In genomic region chr15:82537351-82537908, GRCh38 we compare ENCODE assay signal across 11 cellular contexts. TPM values are rescaled to one million over a fixed set of nuclear protein-coding genes. Genes with fewer than 3 reads are reported as not detected.
DNase-seq lines count a peak whose midpoint lies in the region; TF ChIP-seq lines count a peak whose summit lies in the region.
"Had no signal": no experiment of that assay in that cellular context is flagged by ENCODE, and none has a peak within 500 bp of the region (broad histone marks: within the 10 kb centered on the region; RNA-seq: fewer than 3 reads in every experiment).

No MANE protein-coding gene starts in this region.

- H3K27ac Mint-ChIP-seq in activated naive CD4-positive, alpha-beta T cell treated with anti-CD3 and anti-CD28 coated beads for 36 hours, result peak overlapping the region; percentile 96

- peak overlapping the region; percentile 4 for H3K27ac ChIP-seq in effector memory CD4-positive, alpha-beta T cell (ENCODE audit: insufficient read depth, low read length, poor library complexity, severe bottlenecking)
- peak overlapping the region; percentile 44 for H3K27ac ChIP-seq in smooth muscle cell (ENCODE audit: low read depth)
- H3K27ac ChIP-seq: spleen had no signal

- no peak for DNase-seq in activated naive CD4-positive, alpha-beta T cell treated with anti-CD3 and anti-CD28 coated beads for 36 hours
- no peak for DNase-seq in activated naive CD4-positive, alpha-beta T cell treated with anti-CD3 and anti-CD28 coated beads, Interleukin-2, amount 50 U/mL, for 16 hours
- DNase-seq in NT2/D1 (ENCODE audit: low read depth, low spot score), result no peak
- DNase-seq in effector memory CD4-positive, alpha-beta T cell, result no peak
- no peak for DNase-seq in smooth muscle cell (lab: John Stamatoyannopoulos, UW; ENCODE audit: unreplicated experiment)
- no peak for DNase-seq in retina
- DNase-seq in GM10266 (ENCODE audit: extremely low spot score), result no peak
- no peak for DNase-seq in NCI-H69 (lab: John Stamatoyannopoulos, UW)
- DNase-seq: AML-193, cerebellar nuclear complex, spleen had no signal

- intact Hi-C loops in activated naive CD4-positive, alpha-beta T cell treated with anti-CD3 and anti-CD28 coated beads for 36 hours (cut with micrococcal nuclease), result no loop called here

- no peaks in the 10 kb centered on the region for H3K27me3 ChIP-seq in NT2/D1 (ENCODE audit: insufficient read depth, insufficient read length)
- H3K27me3 ChIP-seq in effector memory CD4-positive, alpha-beta T cell (replicated peaks; ENCODE audit: control insufficient read depth, insufficient read depth, low read length, poor library complexity, severe bottlenecking), result no peaks in the 10 kb centered on the region
- no peaks in the 10 kb centered on the region for H3K27me3 ChIP-seq in smooth muscle cell (ENCODE audit: low read depth)
- H3K27me3 ChIP-seq: spleen had no signal

- peak overlapping the region; percentile 53 for H3K9ac ChIP-seq in NT2/D1 (ENCODE audit: insufficient read length, low read depth)
- H3K9ac ChIP-seq in smooth muscle cell (ENCODE audit: low read depth), result no peak overlapping the region

- no peak for TF ChIP-seq CTCF in smooth muscle cell (IDR thresholded peaks at IDR 0.05; ENCODE audit: borderline replicate concordance, insufficient read depth, poor library complexity, severe bottlenecking)
- no peak for TF ChIP-seq CTCF in GM10266 (IDR thresholded peaks at IDR 0.05; ENCODE audit: control insufficient read depth, insufficient read depth, low read depth, missing control alignments)

- peaks cover 60% of the 10 kb centered on the region for H4K20me1 ChIP-seq in smooth muscle cell (ENCODE audit: low read depth)

- peaks cover 28% of the 10 kb centered on the region for H3F3A ChIP-seq in smooth muscle cell (ENCODE audit: low read depth)

- peaks cover 69% of the 10 kb centered on the region for H3K36me3 Mint-ChIP-seq in activated naive CD4-positive, alpha-beta T cell treated with anti-CD3 and anti-CD28 coated beads for 36 hours (ENCODE audit: low read depth)

- no peaks in the 10 kb centered on the region for H3K27me3 Mint-ChIP-seq in activated naive CD4-positive, alpha-beta T cell treated with anti-CD3 and anti-CD28 coated beads for 36 hours (ENCODE audit: low read depth)

- peaks cover 6% of the 10 kb centered on the region for H3K4me1 ChIP-seq in NT2/D1 (ENCODE audit: insufficient read depth, insufficient read length)
- peaks cover 9% of the 10 kb centered on the region for H3K4me1 ChIP-seq in effector memory CD4-positive, alpha-beta T cell (ENCODE audit: control insufficient read depth, insufficient read depth, low read length, poor library complexity, severe bottlenecking)
- peaks cover 16% of the 10 kb centered on the region for H3K4me1 ChIP-seq in smooth muscle cell (ENCODE audit: low read depth)

- H2AFZ ChIP-seq in smooth muscle cell (ENCODE audit: low read depth), result no peak overlapping the region

- no peak overlapping the region for H3K4me3 ChIP-seq in NT2/D1 (ENCODE audit: insufficient read length, low read depth)
- H3K4me3 ChIP-seq in effector memory CD4-positive, alpha-beta T cell (ENCODE audit: insufficient read depth, low read depth, low read length, poor library complexity, severe bottlenecking), result no peak overlapping the region
- H3K4me3 ChIP-seq in smooth muscle cell, result no peak overlapping the region
- H3K4me3 ChIP-seq: spleen had no signal

- peaks cover 32% of the 10 kb centered on the region for H3K79me2 ChIP-seq in smooth muscle cell (ENCODE audit: low read depth)

- H3K36me3 ChIP-seq in NT2/D1 (ENCODE audit: insufficient read depth, insufficient read length, low read length) (peaks cover 68% of the 10 kb centered on the region), smooth muscle cell (ENCODE audit: low read depth) (peaks cover 16% of the 10 kb centered on the region)
- H3K36me3 ChIP-seq in effector memory CD4-positive, alpha-beta T cell (ENCODE audit: control insufficient read depth, insufficient read depth, low read length), result peaks cover 43% of the 10 kb centered on the region

- H3K4me1 Mint-ChIP-seq in activated naive CD4-positive, alpha-beta T cell treated with anti-CD3 and anti-CD28 coated beads for 36 hours (ENCODE audit: low read depth), result peaks cover 39% of the 10 kb centered on the region

- H3K9me3 ChIP-seq in NT2/D1 (ENCODE audit: insufficient read depth, low read length) (no peaks in the 10 kb centered on the region), smooth muscle cell (replicated peaks; ENCODE audit: low read depth) (no peaks in the 10 kb centered on the region)
- no peaks in the 10 kb centered on the region for H3K9me3 ChIP-seq in effector memory CD4-positive, alpha-beta T cell (ENCODE audit: control insufficient read depth, low read length)

- CTCF ChIA-PET in activated naive CD4-positive, alpha-beta T cell treated with anti-CD3 and anti-CD28 coated beads for 36 hours (lab: Charles Lee), result interaction anchor here (1.4 kb wide), 1 partner anchor 9 kb away, joined by 3 read pairs; no protein-coding TSS in a partner anchor

- H3K4me2 ChIP-seq in smooth muscle cell, result peak overlapping the region; percentile 95

- no peaks in the 10 kb centered on the region for H3K9me3 Mint-ChIP-seq in activated naive CD4-positive, alpha-beta T cell treated with anti-CD3 and anti-CD28 coated beads for 36 hours

- H3K4me3 Mint-ChIP-seq in activated naive CD4-positive, alpha-beta T cell treated with anti-CD3 and anti-CD28 coated beads for 36 hours, result peak overlapping the region; percentile 85

- WGBS in smooth muscle cell (ENCODE audit: low lambda C conversion rate), result 97% methylated on average over 4 of the region's 4 CpGs

RNA-seq across cellular contexts. Expression of gene RPS17, which starts 2.8 kb away (rescaled TPM):
- 1,000 to 10,000 TPM; 3,025 to 3,069 TPM for total RNA-seq in activated naive CD4-positive, alpha-beta T cell treated with anti-CD3 and anti-CD28 coated beads for 36 hours
- total RNA-seq in smooth muscle cell, result 3,589 and 4,582 TPM in 2 replicates
- polyA plus RNA-seq in smooth muscle cell, result 592 and 663 TPM in 2 replicates
